ENCODE assay signal across 8 cellular contexts in the genomic region with DNA sequence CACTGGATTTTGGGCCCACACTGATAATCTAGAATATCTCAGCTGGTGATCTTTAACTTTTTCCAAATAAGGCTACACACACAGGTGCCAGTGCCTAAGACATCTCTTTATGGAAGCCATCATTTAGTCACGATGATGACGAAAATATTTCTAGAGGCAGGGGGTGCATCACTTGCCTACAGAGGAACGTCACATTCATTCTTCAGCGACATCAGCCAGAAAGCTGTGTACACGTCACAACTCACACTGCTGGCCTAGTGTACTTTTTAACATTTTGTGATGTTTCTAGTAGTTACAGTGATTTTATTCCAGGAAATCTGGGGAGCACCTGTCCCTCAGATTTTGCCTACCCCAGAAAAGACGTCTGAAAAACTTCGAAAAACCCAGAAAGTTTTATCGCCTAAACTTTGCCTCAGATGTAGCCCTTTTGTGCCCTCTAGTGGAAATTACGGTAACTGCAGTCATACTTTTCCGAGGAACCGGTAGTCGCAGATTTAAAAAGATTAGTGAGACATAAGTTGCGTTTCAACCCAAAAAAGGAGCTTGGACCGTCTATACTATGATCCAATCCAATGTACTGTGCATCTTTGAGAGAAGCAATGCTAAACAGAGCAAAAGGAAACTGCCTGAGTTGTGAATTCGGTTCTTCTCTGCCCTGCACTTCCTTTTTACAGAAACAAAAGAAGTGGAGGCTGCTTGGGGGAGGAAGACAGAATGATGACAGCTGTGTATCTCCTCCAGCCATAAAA.
A peak's percentile ranks its signal among the peaks of the same experiment; 100 is the strongest.
DNase-seq lines count a peak whose midpoint lies in the region; ATAC-seq lines count a peak whose summit lies in the region.

No MANE protein-coding gene starts in this region.

- peak overlapping the region; percentile 58 for H3K27ac ChIP-seq in layer of hippocampus (ENCODE audit: low read depth, low read length)

- ATAC-seq in HG02588 (IDR thresholded peaks at IDR 0.05; ENCODE audit: unreplicated experiment) = peak; percentile 58

- H3K27me3 ChIP-seq in layer of hippocampus (ENCODE audit: control insufficient read depth, insufficient read depth, low read length) = no peaks in the 10 kb centered on the region

- peak; percentile 9 for DNase-seq in activated CD8-positive, alpha-beta memory T cell treated with anti-CD3 and anti-CD28 coated beads, Interleukin-2, amount 50 U/mL, for 1 hour (ENCODE audit: extremely low read depth)
- DNase-seq in activated CD8-positive, alpha-beta memory T cell treated with anti-CD3 and anti-CD28 coated beads, Interleukin-2, amount 50 U/mL, for 48 hours = no peak
- DNase-seq in NCI-H1048 (lab: John Stamatoyannopoulos, UW) (peak; percentile 31), T-helper 9 cell (peak; percentile 32), cerebellum (ENCODE audit: low spot score) (peak; percentile 35)
- peak; percentile 31 for DNase-seq in stimulated activated CD4-positive, alpha-beta T cell treated with anti-CD3 and anti-CD28 coated beads, Interleukin-2, amount 100 ng/mL, for 4 hours (ENCODE audit: low read depth)
